In genomic region chr13:30465541-30466357, GRCh38 we compare ENCODE assay signal across 8 cellular contexts. TPM values are rescaled to one million over a fixed set of nuclear protein-coding genes. Genes with fewer than 3 reads are reported as not detected.
A peak's percentile ranks its signal among the peaks of the same experiment; 100 is the strongest.
DNase-seq lines count a peak whose midpoint lies in the region; ATAC-seq, FAIRE-seq and TF ChIP-seq lines count a peak whose summit lies in the region.

Gene HMGB1, minus strand, starts transcription at chr13:30465936. Its CDS starts 2,256 bp downstream, at chr13:30463680.

- peak within 1 kb of the TSS; percentile 85; the same call in 1 of the 2 replicates for H2BK5ac ChIP-seq in H1 (ENCODE audit: low read depth, low read length)

- TF ChIP-seq RAD21 in H1 (IDR thresholded peaks at IDR 0.05 in 1 of 2, conservative IDR thresholded peaks at IDR 0.05 in 1 of 2; ENCODE audit: low read depth in 2 of 2, low read length in 2 of 2): no peak

- H4K5ac ChIP-seq in H1 (ENCODE audit: insufficient read length, low read depth, low read length): peak within 1 kb of the TSS; percentile 50

- H4K91ac ChIP-seq in H1 (replicated peaks; ENCODE audit: insufficient read length, low read length): no peak within 1 kb of the TSS

- no peak within 1 kb of the TSS for H2AK5ac ChIP-seq in H1 (ENCODE audit: low read depth, low read length)

- H2AFZ ChIP-seq in H1 (ENCODE audit: low read length): no peak within 1 kb of the TSS

- no peaks in the 10 kb centered on the region for H3K9me3 ChIP-seq in H1 (ENCODE audit: insufficient read depth in 2 of 2, low read depth in 1 of 2, low read length in 1 of 2)

- POLR2A ChIA-PET in H1 (lab: Charles Lee; ENCODE audit: partially characterized antibody): interaction anchor here (0.6 to 3.7 kb wide), 33 partner anchors 10 to 333 kb away, joined by 3 to 53 read pairs (median 4); partner anchors contain the start of genes KATNAL1, UBE2L5 and USPL1

- H3K27me3 Mint-ChIP-seq in memory B cell: no peaks in the 10 kb centered on the region

- peaks cover 18% of the 10 kb centered on the region for H3K4me1 Mint-ChIP-seq in memory B cell

- no peak within 1 kb of the TSS for H2BK120ac ChIP-seq in H1 (replicated peaks; ENCODE audit: low read depth, low read length)

- peaks cover 8% of the 10 kb centered on the region for H3K36me3 Mint-ChIP-seq in memory B cell

- ATAC-seq in GM21367 (IDR thresholded peaks at IDR 0.05; ENCODE audit: unreplicated experiment): peak; percentile 83
- peak; percentile 80 for ATAC-seq in memory B cell (ENCODE audit: low read depth)

- H3K27me3 ChIP-seq in H1 (replicated peaks in 1 of 4; ENCODE audit: control insufficient read depth in 3 of 4, extremely low read depth in 1 of 4, insufficient read depth in 3 of 4, low read length in 3 of 4): no peaks in the 10 kb centered on the region

- no peak for TF ChIP-seq EP300 in H1 (IDR thresholded peaks at IDR 0.05; ENCODE audit: borderline replicate concordance in 1 of 2, low read depth in 2 of 2, low read length in 2 of 2)

- TF ChIP-seq POLR2A in H1 (IDR thresholded peaks at IDR 0.05; ENCODE audit: control extremely low read depth in 1 of 2, low read depth in 2 of 2, low read length in 2 of 2): peak; percentile 95 to 97

- DNase-seq in COLO829 (ENCODE audit: low spot score) (peak; percentile 96), HTR-8/SVneo (ENCODE audit: insufficient read length, low spot score) (peak; percentile 91), NOMO-1 treated with dmso at 0.1 percent for 144 hours (lab: John Stamatoyannopoulos, UW; ENCODE audit: unreplicated experiment) (peak; percentile 98), H1 (ENCODE audit: low read depth in 1 of 2, low spot score in 2 of 2) (peak; percentile 94 to 97), memory B cell (ENCODE audit: low spot score in 2 of 2) (peak; percentile 86 to 93)
- peak; percentile 84 to 92 (median 92) for DNase-seq in activated CD8-positive, alpha-beta memory T cell treated with anti-CD3 and anti-CD28 coated beads for 48 hours (ENCODE audit: low read depth in 2 of 3, low spot score in 2 of 3)
- DNase-seq in stimulated activated CD8-positive, alpha-beta memory T cell treated with anti-CD3 and anti-CD28 coated beads, Interleukin-12 subunit alpha, Interleukin-12 subunit beta, amount 100 ng/mL, for 24 hours (ENCODE audit: extremely low read depth): peak; percentile 87

- H3K27ac Mint-ChIP-seq in memory B cell: peak within 1 kb of the TSS; percentile 98

- CTCF ChIA-PET in H1 (lab: Charles Lee; ENCODE audit: partially characterized antibody): interaction anchor here (0.8 kb wide), 1 partner anchor 115 kb away, joined by 3 read pairs; no protein-coding TSS in a partner anchor

- peak within 1 kb of the TSS; percentile 87 for H3K4me2 ChIP-seq in H1 (ENCODE audit: insufficient read depth in 1 of 2, low read depth in 2 of 2, low read length in 2 of 2)

- peak within 1 kb of the TSS; percentile 99; the same call in 1 of the 2 replicates for H4K8ac ChIP-seq in H1 (ENCODE audit: extremely low read depth, insufficient read depth, low read length)

- H3K36me3 ChIP-seq in H1 (ENCODE audit: control insufficient read depth in 2 of 4, insufficient read depth in 4 of 4, low read length in 3 of 4): peaks cover 4 to 27% (median 22%) of the 10 kb centered on the region in 4 experiments

- H3K18ac ChIP-seq in H1 (ENCODE audit: extremely low read depth, low read length): peak within 1 kb of the TSS; percentile 48; the same call in 1 of the 2 replicates

- H3K14ac ChIP-seq in H1 (ENCODE audit: insufficient read length): no peak within 1 kb of the TSS

- no peak within 1 kb of the TSS for H2BK20ac ChIP-seq in H1 (ENCODE audit: low read length)

- H3K4me3 Mint-ChIP-seq in memory B cell: peak within 1 kb of the TSS; percentile 96

- peaks cover 5 to 30% of the 10 kb centered on the region in 2 experiments for H3K79me2 ChIP-seq in H1 (ENCODE audit: control insufficient read depth in 1 of 2, insufficient read depth in 2 of 2, low read length in 2 of 2)

- H3K9me3 Mint-ChIP-seq in memory B cell: no peaks in the 10 kb centered on the region

- H3K4ac ChIP-seq in H1 (replicated peaks; ENCODE audit: insufficient read length, low read depth, low read length): no peak within 1 kb of the TSS

- H2BK12ac ChIP-seq in H1 (ENCODE audit: low read depth, low read length): no peak within 1 kb of the TSS; the same call in 1 of the 2 replicates

- peaks cover 1% of the 10 kb centered on the region for H3K23me2 ChIP-seq in H1 (ENCODE audit: low read depth, low read length)

- no peaks in the 10 kb centered on the region for H3K79me1 ChIP-seq in H1 (ENCODE audit: low read depth, low read length)

- H3K9ac ChIP-seq in H1 (replicated peaks in 1 of 4; ENCODE audit: extremely low read depth in 1 of 4, low read depth in 3 of 4, low read length in 3 of 4): peak within 1 kb of the TSS; percentile 91 to 100 (median 94)

- peaks cover 0 to 11% of the 10 kb centered on the region in 2 experiments for H4K20me1 ChIP-seq in H1 (replicated peaks in 1 of 2; ENCODE audit: control insufficient read depth in 1 of 2, insufficient read depth in 2 of 2, low read length in 2 of 2)

- peak within 1 kb of the TSS; percentile 65 to 96 (median 85) for H3K4me3 ChIP-seq in H1 (ENCODE audit: extremely low read depth in 1 of 4, insufficient read depth in 2 of 4, low read depth in 3 of 4, low read length in 4 of 4)

- FAIRE-seq in HTR-8/SVneo (lab: Jason Lieb, UNC) (peak; percentile 81), H1 (lab: Jason Lieb, UNC) (no peak)

- peak within 1 kb of the TSS; percentile 98 for H3K27ac ChIP-seq in H1 (ENCODE audit: low read depth, low read length)

- no peak for TF ChIP-seq CTCF in H1 (IDR thresholded peaks at IDR 0.05; ENCODE audit: control extremely low read depth in 1 of 3, insufficient read depth in 1 of 3, low read depth in 1 of 3, low read length in 3 of 3)

- no peak within 1 kb of the TSS for H3K56ac ChIP-seq in H1 (replicated peaks; ENCODE audit: insufficient read length, low read depth, low read length)

- H3K4me1 ChIP-seq in H1 (replicated peaks in 1 of 4; ENCODE audit: control insufficient read depth in 3 of 4, insufficient read depth in 4 of 4, low read length in 3 of 4): peaks cover 0 to 3% (median 3%) of the 10 kb centered on the region in 4 experiments; a peak in 4 of 7 replicates

- H3K23ac ChIP-seq in H1 (ENCODE audit: insufficient read length): no peak within 1 kb of the TSS

- WGBS in H1 (ENCODE audit: extremely low coverage in 1 of 2, insufficient coverage in 1 of 2, insufficient read length in 1 of 2, insufficient replicate concordance in 2 of 2, low coverage in 1 of 2, low lambda C conversion rate in 2 of 2, missing lambda C conversion rate in 1 of 2), 2 experiments: 3% methylated on average over 53 of the region's 64 CpGs; no CpG with 5 or more reads in 1 of the 2 experiments

- no peak within 1 kb of the TSS for H2BK15ac ChIP-seq in H1 (ENCODE audit: low read length)

TF ChIP-seq in H1, 55 proteins besides CTCF, POLR2A, EP300 and RAD21 (continues in another document):
- TF ChIP-seq CBX8 (IDR thresholded peaks at IDR 0.05; ENCODE audit: borderline replicate concordance, low read depth, low read length) (no peak), POU5F1 (IDR thresholded peaks at IDR 0.05; ENCODE audit: low read depth, low read length) (no peak), YY1 (IDR thresholded peaks at IDR 0.05; ENCODE audit: low read depth, low read length) (peak; percentile 5; the same call in 1 of the 2 replicates)

RNA-seq across cellular contexts. Expression of gene HMGB1, which starts in this region (rescaled TPM):
- 757 and 776 TPM in 2 replicates for total RNA-seq in H1 (2021; fragmentation: NEBNext Ultra II Directional; extraction: Animal tissue kit (Norgen Biotek cat#: 25700))
- polyA plus RNA-seq in H1 (2011; rRNA removed): 67.8 and 123 TPM in 2 replicates
- polyA plus RNA-seq in H1 (2011; cell fraction: cytosol; rRNA removed): 303 TPM
- 62.1 TPM for polyA plus RNA-seq in H1 (2011; cell fraction: nucleus; rRNA removed)
- polyA plus RNA-seq in H1 (2012, experiment 1 of 2): 583 to 967 TPM (median 661 TPM) in 4 replicates
- polyA plus RNA-seq in H1 (2012, experiment 2 of 2): 172 TPM
- polyA plus RNA-seq in H1 (2013, experiment 1 of 2): 859 TPM
- 868 TPM for polyA plus RNA-seq in H1 (2013, experiment 2 of 2)
- polyA minus RNA-seq in H1 (2011; rRNA and poly(A)+ RNA removed): 56.3 and 62.2 TPM in 2 replicates
- 212 TPM for polyA minus RNA-seq in H1 (2011; cell fraction: cytosol; rRNA and poly(A)+ RNA removed)
- 96.1 TPM for polyA minus RNA-seq in H1 (2011; cell fraction: nucleus; rRNA and poly(A)+ RNA removed)

Comparison
In these comparisons a context has a peak if more than half of its experiments do, and no peak if none do; other contexts are left out.
1. Peak in every context shown above with its lines: DNase-seq, ATAC-seq, H3K4me3 ChIP-seq and H3K27ac ChIP-seq.